ENCODE assay signal across 1 cellular context in genomic region chr1:1440941-1441888, GRCh38.
A peak's percentile ranks its signal among the peaks of the same experiment; 100 is the strongest.
TF ChIP-seq lines count a peak whose summit lies in the region.

No MANE protein-coding gene starts in this region.

TF ChIP-seq in H1, 55 proteins besides CTCF, POLR2A, EP300 and RAD21:
- TF ChIP-seq ATF3 (IDR thresholded peaks at IDR 0.05; ENCODE audit: insufficient read depth, low read depth, low read length) = 0 out of 2 replicates have a peak, but pooled peaks have one; percentile 9
- TF ChIP-seq YY1 (IDR thresholded peaks at IDR 0.05; ENCODE audit: low read depth, low read length) = 0 out of 2 replicates have a peak, but pooled peaks have one; percentile 13
- peak; percentile 42; the same call in 1 of the 2 replicates for TF ChIP-seq TEAD4 (IDR thresholded peaks at IDR 0.05; ENCODE audit: low read depth, low read length)
- TF ChIP-seq MAX (IDR thresholded peaks at IDR 0.05) = peak; percentile 53
- no peak for TF ChIP-seq CEBPB (IDR thresholded peaks at IDR 0.05; ENCODE audit: low read depth, low read length)
- TF ChIP-seq NANOG (IDR thresholded peaks at IDR 0.05; ENCODE audit: insufficient read depth, low read depth, low read length, poor library complexity, severe bottlenecking) = no peak
- no peak for TF ChIP-seq RNF2 (IDR thresholded peaks at IDR 0.05; ENCODE audit: borderline replicate concordance, low read depth, low read length, missing control alignments, poor library complexity, severe bottlenecking)
- peak; percentile 90 for TF ChIP-seq EGR1 (IDR thresholded peaks at IDR 0.05; ENCODE audit: borderline replicate concordance, low read depth, low read length)
- TF ChIP-seq ASH2L (IDR thresholded peaks at IDR 0.05; ENCODE audit: low read length) = no peak
- TF ChIP-seq GABPA (IDR thresholded peaks at IDR 0.05; ENCODE audit: borderline replicate concordance, insufficient read depth, low read length) = peak; percentile 77; the same call in 1 of the 2 replicates
- no peak for TF ChIP-seq KDM1A (IDR thresholded peaks at IDR 0.05; ENCODE audit: borderline replicate concordance, low read length)
